ENCODE assay signal across 25 cellular contexts in the genomic region with DNA sequence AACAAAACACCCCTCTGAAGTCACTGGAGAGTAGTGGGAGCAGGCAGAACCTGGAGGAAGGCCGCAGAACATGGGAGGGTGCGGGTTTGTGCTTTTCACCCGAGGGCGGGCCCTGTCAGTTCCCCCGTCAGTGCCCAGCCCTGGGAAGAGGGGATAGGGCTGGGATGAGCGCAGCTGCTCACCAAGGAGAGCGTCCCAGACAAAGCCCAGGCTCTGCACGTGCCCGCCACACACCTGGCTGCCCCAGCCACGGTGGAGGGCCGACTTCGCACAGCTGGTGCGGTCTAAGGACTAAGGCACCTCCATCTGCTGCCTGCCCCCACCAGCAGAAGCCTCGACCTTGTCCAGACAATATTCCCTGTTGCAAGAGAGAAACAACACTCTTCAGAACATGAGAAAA.
"Had no signal": no experiment of that assay in that cellular context is flagged by ENCODE, and none has a peak within 500 bp of the region (broad histone marks: within the 10 kb centered on the region; RNA-seq: fewer than 3 reads in every experiment).

No MANE protein-coding gene starts in this region.

- H3K27me3 ChIP-seq: SJSA1 had no signal

- H3K4me1 Mint-ChIP-seq: activated B cell treated with CpG ODN at 0.5 μM for 24 hours had no signal

- H3K9me3 Mint-ChIP-seq: activated B cell treated with CpG ODN at 0.5 μM for 24 hours; activated CD4-positive, alpha-beta T cell treated with anti-CD3 and anti-CD28 coated beads, Interleukin-2, amount 10 ng/mL, durations not matched to agents 24 days and 14 days; activated naive CD4-positive, alpha-beta T cell treated with anti-CD3 and anti-CD28 coated beads for 36 hours; activated T-cell treated with anti-CD3 and anti-CD28 coated beads, Interleukin-2, amount 50 U/mL, for 24 hours; activated T-helper 1 cell treated with anti-CD3 and anti-CD28 coated beads, Interleukin-12 subunit alpha, Interleukin-12 subunit beta, Interleukin-2, Interleukin-4 antibody, amounts not matched to agents 30 ng/mL and 10 ng/mL and 1 ng/mL, durations not matched to agents 14 hours and 24 hours and 36 hours; T-helper 1 cell treated with Interleukin-12 subunit alpha and Interleukin-12 subunit beta and Interleukin-4 antibody, amounts not matched to agents 30 μg/mL and 1 μg/mL, for 36 hours had no signal

- H3K27ac ChIP-seq: SJSA1 had no signal

- H3K27me3 Mint-ChIP-seq: activated B cell treated with CpG ODN at 0.5 μM for 24 hours; activated CD4-positive, alpha-beta T cell treated with anti-CD3 and anti-CD28 coated beads, Interleukin-2, amount 10 ng/mL, durations not matched to agents 24 days and 14 days; activated naive CD8-positive, alpha-beta T cell; activated T-cell treated with anti-CD3 and anti-CD28 coated beads, Interleukin-2, amount 50 U/mL, for 24 hours had no signal

- H3K4me3 Mint-ChIP-seq: activated B cell treated with CpG ODN at 0.5 μM for 24 hours; activated CD4-positive, alpha-beta T cell treated with anti-CD3 and anti-CD28 coated beads, Interleukin-2, amount 10 ng/mL, durations not matched to agents 24 days and 14 days; activated CD8-positive, alpha-beta memory T cell treated with anti-CD3 and anti-CD28 coated beads, Interleukin-2, amount 10 ng/mL, durations not matched to agents 7 days and 5 days; activated naive CD4-positive, alpha-beta T cell treated with anti-CD3 and anti-CD28 coated beads for 36 hours; activated naive CD8-positive, alpha-beta T cell; activated T-cell treated with anti-CD3 and anti-CD28 coated beads, Interleukin-2, amount 50 U/mL, for 24 hours; activated T-helper 1 cell treated with anti-CD3 and anti-CD28 coated beads, Interleukin-12 subunit alpha, Interleukin-12 subunit beta, Interleukin-2, Interleukin-4 antibody, amounts not matched to agents 30 ng/mL and 10 ng/mL and 1 ng/mL, durations not matched to agents 14 hours and 24 hours and 36 hours; T-helper 1 cell treated with Interleukin-12 subunit alpha and Interleukin-12 subunit beta and Interleukin-4 antibody, amounts not matched to agents 30 μg/mL and 1 μg/mL, for 36 hours had no signal

- H3K27ac Mint-ChIP-seq: activated B cell treated with CpG ODN at 0.5 μM for 24 hours; activated CD4-positive, alpha-beta T cell treated with anti-CD3 and anti-CD28 coated beads, Interleukin-2, amount 10 ng/mL, durations not matched to agents 24 days and 14 days; activated CD8-positive, alpha-beta memory T cell treated with anti-CD3 and anti-CD28 coated beads, Interleukin-2, amount 10 ng/mL, durations not matched to agents 7 days and 5 days; activated naive CD4-positive, alpha-beta T cell treated with anti-CD3 and anti-CD28 coated beads for 36 hours; activated T-cell treated with anti-CD3 and anti-CD28 coated beads, Interleukin-2, amount 50 U/mL, for 24 hours; activated T-helper 1 cell treated with anti-CD3 and anti-CD28 coated beads, Interleukin-12 subunit alpha, Interleukin-12 subunit beta, Interleukin-2, Interleukin-4 antibody, amounts not matched to agents 30 ng/mL and 10 ng/mL and 1 ng/mL, durations not matched to agents 14 hours and 24 hours and 36 hours; T-helper 1 cell treated with Interleukin-12 subunit alpha and Interleukin-12 subunit beta and Interleukin-4 antibody, amounts not matched to agents 30 μg/mL and 1 μg/mL, for 36 hours had no signal

- DNase-seq: activated B cell treated with CpG ODN at 0.5 μM for 24 hours; activated CD4-positive, alpha-beta T cell treated with anti-CD3 and anti-CD28 coated beads for 1 hour; activated CD4-positive, alpha-beta T cell treated with anti-CD3 and anti-CD28 coated beads, Interleukin-2, amount 10 ng/mL, durations not matched to agents 24 days and 14 days; activated CD4-positive, alpha-beta T cell treated with anti-CD3 and anti-CD28 coated beads, Interleukin-2, amount 50 U/mL, for 48 hours; activated CD8-positive, alpha-beta memory T cell treated with anti-CD3 and anti-CD28 coated beads, Interleukin-2, amount 10 ng/mL, durations not matched to agents 7 days and 5 days; activated gamma-delta T cell; activated naive CD4-positive, alpha-beta T cell treated with anti-CD3 and anti-CD28 coated beads for 36 hours; activated T-cell treated with anti-CD3 and anti-CD28 coated beads, Interleukin-2, amount 50 U/mL, for 24 hours; amygdala; caudate nucleus; MM.1S; NCI-H1105; NCI-H1436; NCI-H1694 treated with DMSO at 0.1 percent for 48 hours; NCI-H2029 treated with DMSO at 0.1 percent for 48 hours; NCI-H345; NCI-H510A; SHP77; SW 1271; T-helper 9 cell had no signal

- H3K36me3 Mint-ChIP-seq: activated CD8-positive, alpha-beta memory T cell treated with anti-CD3 and anti-CD28 coated beads, Interleukin-2, amount 10 ng/mL, durations not matched to agents 7 days and 5 days had no signal

- H3K9me3 ChIP-seq: SJSA1 had no signal

- ATAC-seq: activated CD8-positive, alpha-beta memory T cell treated with anti-CD3 and anti-CD28 coated beads, Interleukin-2, amount 10 ng/mL, durations not matched to agents 7 days and 5 days; SK-N-SH treated with all-trans-retinoic acid at 6 μM for 48 hours had no signal

- H3K4me3 ChIP-seq: SJSA1 had no signal
